In genomic region chr9:16594787-16595186, GRCh38 we compare ENCODE assay signal across 17 cellular contexts.
DNase-seq lines count a peak whose midpoint lies in the region; ATAC-seq and TF ChIP-seq lines count a peak whose summit lies in the region.
"Had no signal": no experiment of that assay in that cellular context is flagged by ENCODE, and none has a peak within 500 bp of the region (broad histone marks: within the 10 kb centered on the region; RNA-seq: fewer than 3 reads in every experiment).

No MANE protein-coding gene starts in this region.

- H4K20me1 ChIP-seq in GM23338 (replicated peaks; ENCODE audit: insufficient read depth), result no peaks in the 10 kb centered on the region

- no peak overlapping the region for H3K4me2 ChIP-seq in GM23338

- no peak for TF ChIP-seq CTCF in GM23338 (conservative IDR thresholded peaks at IDR 0.05; ENCODE audit: low read depth in 2 of 2)
- no peak for TF ChIP-seq CTCF in WERI-Rb-1 (IDR thresholded peaks at IDR 0.05; ENCODE audit: low read depth, low read length)

- H3K4me1 ChIP-seq in GM23338 (ENCODE audit: insufficient read depth), result peaks cover 7% of the 10 kb centered on the region; the same call in 1 of the 2 replicates

- no peaks in the 10 kb centered on the region for H3F3A ChIP-seq in GM23338 (replicated peaks; ENCODE audit: low read depth)

- no peaks in the 10 kb centered on the region for H3K9me3 Mint-ChIP-seq in GM23338
- H3K9me3 Mint-ChIP-seq in activated naive CD4-positive, alpha-beta T cell treated with anti-CD3 and anti-CD28 coated beads, Interleukin-2, amount 10 ng/mL, durations not matched to agents 7 days and 5 days, result no peaks in the 10 kb centered on the region
- H3K9me3 Mint-ChIP-seq: H9 had no signal

- intact Hi-C loops in posterior cingulate gyrus (cut with DNase I), result no loop called here

- CTCF ChIA-PET in activated naive CD4-positive, alpha-beta T cell treated with anti-CD3 and anti-CD28 coated beads, Interleukin-2, amount 10 ng/mL, durations not matched to agents 7 days and 5 days (lab: Charles Lee), result no interaction called here

- no peak overlapping the region for H3K27ac Mint-ChIP-seq in GM23338
- no peak overlapping the region for H3K27ac Mint-ChIP-seq in activated naive CD4-positive, alpha-beta T cell treated with anti-CD3 and anti-CD28 coated beads, Interleukin-2, amount 10 ng/mL, durations not matched to agents 7 days and 5 days
- H3K27ac Mint-ChIP-seq: CD4-positive, alpha-beta memory T cell had no signal

- no peak overlapping the region for H3K4me3 Mint-ChIP-seq in GM23338
- H3K4me3 Mint-ChIP-seq in activated naive CD4-positive, alpha-beta T cell treated with anti-CD3 and anti-CD28 coated beads, Interleukin-2, amount 10 ng/mL, durations not matched to agents 7 days and 5 days, result no peak overlapping the region
- H3K4me3 Mint-ChIP-seq: CD4-positive, alpha-beta memory T cell; H9 had no signal

- no peaks in the 10 kb centered on the region for H3K9me3 ChIP-seq in WERI-Rb-1 (ENCODE audit: severe bottlenecking)

- no peaks in the 10 kb centered on the region for H3K27me3 ChIP-seq in GM23338 (ENCODE audit: insufficient read depth)
- no peaks in the 10 kb centered on the region for H3K27me3 ChIP-seq in WERI-Rb-1 (ENCODE audit: insufficient read depth, low read depth, severe bottlenecking)

- no peak overlapping the region for H3K4me3 ChIP-seq in GM23338
- H3K4me3 ChIP-seq in WERI-Rb-1 (ENCODE audit: low read depth, low read length), result no peak overlapping the region

- peaks cover 32% of the 10 kb centered on the region; the same call in 2 of the 3 replicates for H3K4me1 Mint-ChIP-seq in GM23338
- no peaks in the 10 kb centered on the region for H3K4me1 Mint-ChIP-seq in activated naive CD4-positive, alpha-beta T cell treated with anti-CD3 and anti-CD28 coated beads, Interleukin-2, amount 10 ng/mL, durations not matched to agents 7 days and 5 days
- H3K4me1 Mint-ChIP-seq: CD4-positive, alpha-beta memory T cell had no signal

- H3K36me3 ChIP-seq in GM23338 (ENCODE audit: insufficient read depth) (no peaks in the 10 kb centered on the region), WERI-Rb-1 (no peaks in the 10 kb centered on the region)

- H3K27me3 Mint-ChIP-seq in GM23338 (ENCODE audit: insufficient read depth, low read depth, poor library complexity), result no peaks in the 10 kb centered on the region
- H3K27me3 Mint-ChIP-seq in activated naive CD4-positive, alpha-beta T cell treated with anti-CD3 and anti-CD28 coated beads, Interleukin-2, amount 10 ng/mL, durations not matched to agents 7 days and 5 days, result no peaks in the 10 kb centered on the region
- H3K27me3 Mint-ChIP-seq: CD4-positive, alpha-beta memory T cell had no signal

- peak; percentile 32; the same call in 1 of the 3 replicates for ATAC-seq in GM23338
- ATAC-seq: HCT116 had no signal

- H2AFZ ChIP-seq in GM23338, result no peak overlapping the region

- H3K36me3 Mint-ChIP-seq in GM23338 (ENCODE audit: low read depth), result no peaks in the 10 kb centered on the region
- no peaks in the 10 kb centered on the region for H3K36me3 Mint-ChIP-seq in activated naive CD4-positive, alpha-beta T cell treated with anti-CD3 and anti-CD28 coated beads, Interleukin-2, amount 10 ng/mL, durations not matched to agents 7 days and 5 days
- H3K36me3 Mint-ChIP-seq: CD4-positive, alpha-beta memory T cell had no signal

- no peaks in the 10 kb centered on the region for H3K9me2 ChIP-seq in GM23338 (ENCODE audit: insufficient read depth)

- DNase-seq in NCI-H82 (lab: John Stamatoyannopoulos, UW), result peak; percentile 51
- no peak for DNase-seq in NCI-H82 treated with DMSO at 0.1 percent for 48 hours (lab: John Stamatoyannopoulos, UW; ENCODE audit: unreplicated experiment)
- DNase-seq in GM23338 (ENCODE audit: low spot score), result no peak
- peak; percentile 33 for DNase-seq in WERI-Rb-1
- DNase-seq in activated naive CD4-positive, alpha-beta T cell treated with anti-CD3 and anti-CD28 coated beads, Interleukin-2, amount 10 ng/mL, durations not matched to agents 7 days and 5 days, result no peak
- no peak for DNase-seq in posterior cingulate gyrus
- DNase-seq in NCI-H2081 treated with DMSO at 0.1 percent for 48 hours (lab: John Stamatoyannopoulos, UW), result no peak
- DNase-seq: C1 segment of cervical spinal cord; Calu3; CD4-positive, alpha-beta memory T cell; COR-L47; DMS53; DMS79 treated with DMSO at 0.1 percent for 48 hours; GF-D8; H9 had no signal

- H3K79me2 ChIP-seq in GM23338 (replicated peaks; ENCODE audit: insufficient read depth), result no peaks in the 10 kb centered on the region

- no peak overlapping the region for H3K27ac ChIP-seq in GM23338 (ENCODE audit: low read depth)
- no peak overlapping the region for H3K27ac ChIP-seq in WERI-Rb-1
- H3K27ac ChIP-seq: 22Rv1 had no signal

TF ChIP-seq in GM23338, 12 proteins besides CTCF, POLR2A, EP300 and RAD21 (continues in another document):
- TF ChIP-seq ETS1 (IDR thresholded peaks at IDR 0.05) (no peak), ZNF462 (CRISPR knock-in tag; IDR thresholded peaks at IDR 0.05) (no peak), POLR2AphosphoS5 (IDR thresholded peaks at IDR 0.05; ENCODE audit: low read depth) (no peak), EZH2 (IDR thresholded peaks at IDR 0.05; ENCODE audit: low read depth, unreplicated experiment) (no peak), ZNF331 (CRISPR knock-in tag; IDR thresholded peaks at IDR 0.05; ENCODE audit: low read depth) (no peak), STAT1 (IDR thresholded peaks at IDR 0.05; ENCODE audit: unreplicated experiment) (no peak)

Comparison
In these comparisons a context has a peak if more than half of its experiments do, and no peak if none do; other contexts are left out.
1. DNase-seq: peak in NCI-H82 (single experiment) and WERI-Rb-1 (single experiment); none in NCI-H82 treated with DMSO at 0.1 percent for 48 hours (single experiment), GM23338 (single experiment), activated naive CD4-positive, alpha-beta T cell treated with anti-CD3 and anti-CD28 coated beads, Interleukin-2, amount 10 ng/mL, durations not matched to agents 7 days and 5 days (single experiment), posterior cingulate gyrus (0 of 10) and NCI-H2081 treated with DMSO at 0.1 percent for 48 hours (single experiment).